In genomic region chr3:61807865-61808276, GRCh38 we compare ENCODE assay signal across 10 cellular contexts.
DNase-seq lines count a peak whose midpoint lies in the region; ATAC-seq and TF ChIP-seq lines count a peak whose summit lies in the region.
"Had no signal": no experiment of that assay in that cellular context is flagged by ENCODE, and none has a peak within 500 bp of the region (broad histone marks: within the 10 kb centered on the region; RNA-seq: fewer than 3 reads in every experiment).

No MANE protein-coding gene starts in this region.

- H3K27ac ChIP-seq in lung (ENCODE audit: low read depth in 1 of 2, low read length in 1 of 2) (peak overlapping the region; percentile 35 to 79), vagina (peak overlapping the region; percentile 36)

- WGBS in lung, 2 donors: 39 to 72% methylated on average over 6 of the region's 6 CpGs

- H3K4me1 ChIP-seq in lung (ENCODE audit: control insufficient read depth in 2 of 2, insufficient read depth in 2 of 2, low read length in 2 of 2): peaks cover 9 to 74% of the 10 kb centered on the region in 2 donors
- H3K4me1 ChIP-seq in vagina: peaks cover 45% of the 10 kb centered on the region
- H3K4me1 ChIP-seq: colonic mucosa had no signal

- no peaks in the 10 kb centered on the region for H3K9me3 ChIP-seq in lung (ENCODE audit: control insufficient read depth in 2 of 2, insufficient read depth in 1 of 2, low read length in 1 of 2)
- no peaks in the 10 kb centered on the region for H3K9me3 ChIP-seq in vagina
- H3K9me3 ChIP-seq: colonic mucosa had no signal

- TF ChIP-seq POLR2A in vagina (IDR thresholded peaks at IDR 0.05): no peak

- H3K36me3 ChIP-seq in lung (ENCODE audit: control insufficient read depth in 2 of 2, insufficient read depth in 2 of 2, low read length in 2 of 2) (no peaks in the 10 kb centered on the region), vagina (no peaks in the 10 kb centered on the region)
- H3K36me3 ChIP-seq: colonic mucosa had no signal

- TF ChIP-seq CTCF in astrocyte of the spinal cord (IDR thresholded peaks at IDR 0.05; ENCODE audit: low read depth, low read length) (no peak), lung (IDR thresholded peaks at IDR 0.05; ENCODE audit: control extremely low read depth, extremely low read depth) (no peak), vagina (IDR thresholded peaks at IDR 0.05) (no peak)

- in situ Hi-C loops in astrocyte of the spinal cord (cut with HindIII; ENCODE audit: low sequenced_read_pairs): no loop called here

- no peak overlapping the region for H3K4me3 ChIP-seq in astrocyte of the spinal cord (ENCODE audit: low read depth, low read length)
- H3K4me3 ChIP-seq in lung: no peak overlapping the region
- no peak overlapping the region for H3K4me3 ChIP-seq in vagina
- H3K4me3 ChIP-seq: colonic mucosa had no signal

- DNase-seq in SIG-M5 treated with dmso at 0.1 percent for 504 hours (lab: John Stamatoyannopoulos, UW; ENCODE audit: unreplicated experiment) (peak; percentile 28), SIG-M5 (lab: John Stamatoyannopoulos, UW) (no peak), astrocyte of the spinal cord (ENCODE audit: low read depth, low spot score) (peak; percentile 43), lung (ENCODE audit: low spot score) (no peak), vagina (ENCODE audit: extremely low spot score in 2 of 2) (no peak), nucleus accumbens (lab: John Stamatoyannopoulos, UW) (no peak)
- DNase-seq: KBM-7 had no signal

- H3K27me3 ChIP-seq in lung (ENCODE audit: control insufficient read depth, insufficient read depth) (no peaks in the 10 kb centered on the region), vagina (no peaks in the 10 kb centered on the region)
- H3K27me3 ChIP-seq: colonic mucosa had no signal

- ATAC-seq in lung (ENCODE audit: insufficient read depth, low FRiP score): no peak
- ATAC-seq in GM18870 (IDR thresholded peaks at IDR 0.05; ENCODE audit: unreplicated experiment): no peak
- ATAC-seq in HG03432 (IDR thresholded peaks at IDR 0.05; ENCODE audit: unreplicated experiment): no peak

- intact Hi-C loops in vagina (cut with DNase I): no loop called here

Comparison
In these comparisons a context has a peak if more than half of its experiments do, and no peak if none do; other contexts are left out.
1. DNase-seq: peak in SIG-M5 treated with dmso at 0.1 percent for 504 hours (single experiment) and astrocyte of the spinal cord (single experiment); none in SIG-M5 (single experiment), lung (single experiment), vagina (0 of 2) and nucleus accumbens (0 of 56).